ENCODE assay signal across 10 cellular contexts in genomic region chr12:117118838-117119591, GRCh38. TPM values are rescaled to one million over a fixed set of nuclear protein-coding genes. Genes with fewer than 3 reads are reported as not detected.
A peak's percentile ranks its signal among the peaks of the same experiment; 100 is the strongest.
DNase-seq lines count a peak whose midpoint lies in the region; ATAC-seq and TF ChIP-seq lines count a peak whose summit lies in the region.
"Had no signal": no experiment of that assay in that cellular context is flagged by ENCODE, and none has a peak within 500 bp of the region (broad histone marks: within the 10 kb centered on the region; RNA-seq: fewer than 3 reads in every experiment).

No MANE protein-coding gene starts in this region.

- ATAC-seq in heart right ventricle (peak; percentile 41 to 73 (median 50)), GM21447 (IDR thresholded peaks at IDR 0.05; ENCODE audit: unreplicated experiment) (no peak), HG02970 (IDR thresholded peaks at IDR 0.05; ENCODE audit: low FRiP score, unreplicated experiment) (no peak)

- H3K27ac ChIP-seq in OCI-LY7 (ENCODE audit: low read depth, low read length, poor library complexity, severe bottlenecking) (no peak overlapping the region), heart right ventricle (peak overlapping the region in 7 of 10 donors; percentile 23 to 66 (median 55))
- H3K27ac ChIP-seq: parathyroid adenoma had no signal

- H3K4me1 ChIP-seq in OCI-LY7 (ENCODE audit: insufficient read depth, low read length, poor library complexity, severe bottlenecking) (no peaks in the 10 kb centered on the region), heart right ventricle (peaks cover 10 to 57% (median 30%) of the 10 kb centered on the region in 9 donors)
- H3K4me1 ChIP-seq: parathyroid adenoma had no signal

- H3K27me3 ChIP-seq in heart right ventricle = no peaks in the 10 kb centered on the region

- intact Hi-C loops in OCI-LY7 (cut with micrococcal nuclease; ENCODE audit: unreplicated experiment) (loop anchor here (1.0 to 10.0 kb wide), 4 partner anchors 84 to 416 kb away; partner anchors contain the start of gene HRK), heart right ventricle (cut with DNase I) (loop anchor here in 9 of 10 donors (1.0 to 10.0 kb wide), 7 partner anchors 92 to 414 kb away; no protein-coding TSS in a partner anchor)

- POLR2A ChIA-PET in OCI-LY7 (lab: Charles Lee) = interaction anchor here (0.6 to 0.7 kb wide), 2 partner anchors 63 to 415 kb away, joined by 3 to 4 read pairs; no protein-coding TSS in a partner anchor

- whole genome bisulfite sequencing in heart right ventricle, 2 donors = 47 to 54% methylated on average over 18 of the region's 18 CpGs

- no peak overlapping the region for H3K4me3 ChIP-seq in OCI-LY7 (ENCODE audit: low read depth, low read length, poor library complexity, severe bottlenecking)
- no peak overlapping the region for H3K4me3 ChIP-seq in heart right ventricle

- no peak overlapping the region for H3K4me2 ChIP-seq in OCI-LY7 (ENCODE audit: low read length)

- no peaks in the 10 kb centered on the region for H3K9me2 ChIP-seq in OCI-LY7 (ENCODE audit: insufficient read depth, low read length)

- no peaks in the 10 kb centered on the region for H3K79me2 ChIP-seq in OCI-LY7 (ENCODE audit: insufficient read depth, low read depth, low read length)
- H3K79me2 ChIP-seq: parathyroid adenoma had no signal

- BruUV-seq in OCI-LY7 (replicated peaks; lab: Mats Ljungman, UMichigan) = no TSS peak

- H3K36me3 ChIP-seq in OCI-LY7 (ENCODE audit: insufficient read depth, low read length) (no peaks in the 10 kb centered on the region), heart right ventricle (no peaks in the 10 kb centered on the region)

- no peaks in the 10 kb centered on the region for H4K20me1 ChIP-seq in OCI-LY7 (ENCODE audit: insufficient read depth, low read length)

- no peak for TF ChIP-seq CTCF in OCI-LY7 (conservative IDR thresholded peaks at IDR 0.05; ENCODE audit: low read length)
- no peak for TF ChIP-seq CTCF in heart right ventricle (IDR thresholded peaks at IDR 0.05)

- 0 out of 2 replicates have a peak overlapping the region, but pooled peaks have one; percentile 4 for H2AFZ ChIP-seq in OCI-LY7 (ENCODE audit: low read length)
- H2AFZ ChIP-seq: parathyroid adenoma had no signal

- DNase-seq in NCI-H82 (lab: John Stamatoyannopoulos, UW) (peak; percentile 82), NCI-H82 treated with DMSO at 0.1 percent for 48 hours (lab: John Stamatoyannopoulos, UW; ENCODE audit: unreplicated experiment) (no peak), OCI-LY7 (ENCODE audit: low spot score) (no peak), heart right ventricle (peak in 1 of 2 donors; percentile 41), superior temporal gyrus (ENCODE audit: extremely low spot score) (peak; percentile 64), T-helper 2 cell (no peak)
- DNase-seq: HFFc6 had no signal

- CTCF ChIA-PET in OCI-LY7 (lab: Charles Lee; ENCODE audit: unreplicated experiment) = interaction anchor here (1.1 kb wide), 1 partner anchor 18 kb away, joined by 3 read pairs; no protein-coding TSS in a partner anchor

- no peaks in the 10 kb centered on the region for H3K9me3 ChIP-seq in OCI-LY7 (ENCODE audit: low read length)
- peaks cover 0 to 3% (median 0%) of the 10 kb centered on the region in 11 donors for H3K9me3 ChIP-seq in heart right ventricle

RNA-seq across cellular contexts. Expression of gene TESC, which starts 19.8 kb away (rescaled TPM):
- 2.7 and 4.1 TPM in 2 replicates for total RNA-seq in OCI-LY7 (2014; rRNA removed; shearing (Covaris generic))
- 4.2 and 8.0 TPM in 2 replicates for total RNA-seq in OCI-LY7 (2022)
- total RNA-seq in heart right ventricle = 100 to 1,000 TPM in 2 of 10 donors, 10 to 100 TPM in 8; 37.3 to 122 (median 62.8) TPM
- polyA plus RNA-seq in heart right ventricle = 10 to 100 TPM; 63.9 to 83.2 TPM
- total RNA-seq: HFFc6 had no signal

Comparison
In these comparisons a context has a peak if more than half of its experiments do, and no peak if none do; other contexts are left out.
1. DNase-seq: peak in NCI-H82 (single experiment) and superior temporal gyrus (single experiment); none in NCI-H82 treated with DMSO at 0.1 percent for 48 hours (single experiment), OCI-LY7 (single experiment) and T-helper 2 cell (0 of 5).
2. ATAC-seq: peak in heart right ventricle (8 of 8); none in GM21447 (single experiment) and HG02970 (single experiment).
3. RNA of gene TESC, which starts 19.8 kb away (total RNA-seq): 37.3 to 122 TPM in heart right ventricle; 2.7 to 8.0 TPM in OCI-LY7; every median in the first group is over 4 times any median in the second.